2 cellular contexts compared by ENCODE assay signal in the genomic region with DNA sequence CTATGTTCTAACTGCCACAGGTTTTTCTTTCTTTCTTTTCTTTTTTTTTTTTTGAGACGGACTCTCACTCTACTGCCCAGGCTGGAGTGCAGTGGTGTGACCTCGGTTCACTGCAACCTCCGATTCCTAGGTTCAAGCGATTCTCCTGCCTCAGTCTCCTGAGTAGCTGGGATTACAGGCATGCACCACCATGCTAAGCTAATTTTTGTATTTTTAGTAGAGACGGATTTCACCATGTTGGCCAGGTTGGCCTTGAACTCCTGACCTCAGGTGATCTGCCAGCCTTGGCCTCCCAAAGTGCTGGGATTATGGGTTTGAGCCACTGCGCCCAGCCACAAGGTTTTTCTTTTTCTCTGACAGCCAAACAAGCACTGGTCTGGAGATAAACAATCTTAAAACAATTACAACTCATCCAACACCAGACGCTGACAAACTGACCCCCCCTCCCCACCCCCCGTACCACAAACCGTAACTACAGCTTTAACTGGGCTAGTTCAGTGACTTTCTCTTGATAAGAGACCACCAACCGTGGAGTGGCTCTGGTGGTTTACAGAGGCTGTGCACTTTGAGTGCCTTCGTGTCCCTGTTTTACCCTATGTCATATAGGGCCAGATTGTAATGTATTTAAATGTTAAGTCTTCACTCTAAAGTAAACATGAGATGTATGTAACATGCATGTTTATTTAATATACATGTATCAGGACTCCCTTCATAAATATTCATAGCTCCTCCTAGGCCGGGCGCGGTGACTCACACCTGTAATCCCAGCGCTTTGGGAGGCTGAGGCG.
TF ChIP-seq lines count a peak whose summit lies in the region.

No MANE protein-coding gene starts in this region.

TF ChIP-seq in HepG2, 621 proteins besides CTCF, POLR2A, EP300 and RAD21 (continued from another document):
- TF ChIP-seq, protein P1, sequence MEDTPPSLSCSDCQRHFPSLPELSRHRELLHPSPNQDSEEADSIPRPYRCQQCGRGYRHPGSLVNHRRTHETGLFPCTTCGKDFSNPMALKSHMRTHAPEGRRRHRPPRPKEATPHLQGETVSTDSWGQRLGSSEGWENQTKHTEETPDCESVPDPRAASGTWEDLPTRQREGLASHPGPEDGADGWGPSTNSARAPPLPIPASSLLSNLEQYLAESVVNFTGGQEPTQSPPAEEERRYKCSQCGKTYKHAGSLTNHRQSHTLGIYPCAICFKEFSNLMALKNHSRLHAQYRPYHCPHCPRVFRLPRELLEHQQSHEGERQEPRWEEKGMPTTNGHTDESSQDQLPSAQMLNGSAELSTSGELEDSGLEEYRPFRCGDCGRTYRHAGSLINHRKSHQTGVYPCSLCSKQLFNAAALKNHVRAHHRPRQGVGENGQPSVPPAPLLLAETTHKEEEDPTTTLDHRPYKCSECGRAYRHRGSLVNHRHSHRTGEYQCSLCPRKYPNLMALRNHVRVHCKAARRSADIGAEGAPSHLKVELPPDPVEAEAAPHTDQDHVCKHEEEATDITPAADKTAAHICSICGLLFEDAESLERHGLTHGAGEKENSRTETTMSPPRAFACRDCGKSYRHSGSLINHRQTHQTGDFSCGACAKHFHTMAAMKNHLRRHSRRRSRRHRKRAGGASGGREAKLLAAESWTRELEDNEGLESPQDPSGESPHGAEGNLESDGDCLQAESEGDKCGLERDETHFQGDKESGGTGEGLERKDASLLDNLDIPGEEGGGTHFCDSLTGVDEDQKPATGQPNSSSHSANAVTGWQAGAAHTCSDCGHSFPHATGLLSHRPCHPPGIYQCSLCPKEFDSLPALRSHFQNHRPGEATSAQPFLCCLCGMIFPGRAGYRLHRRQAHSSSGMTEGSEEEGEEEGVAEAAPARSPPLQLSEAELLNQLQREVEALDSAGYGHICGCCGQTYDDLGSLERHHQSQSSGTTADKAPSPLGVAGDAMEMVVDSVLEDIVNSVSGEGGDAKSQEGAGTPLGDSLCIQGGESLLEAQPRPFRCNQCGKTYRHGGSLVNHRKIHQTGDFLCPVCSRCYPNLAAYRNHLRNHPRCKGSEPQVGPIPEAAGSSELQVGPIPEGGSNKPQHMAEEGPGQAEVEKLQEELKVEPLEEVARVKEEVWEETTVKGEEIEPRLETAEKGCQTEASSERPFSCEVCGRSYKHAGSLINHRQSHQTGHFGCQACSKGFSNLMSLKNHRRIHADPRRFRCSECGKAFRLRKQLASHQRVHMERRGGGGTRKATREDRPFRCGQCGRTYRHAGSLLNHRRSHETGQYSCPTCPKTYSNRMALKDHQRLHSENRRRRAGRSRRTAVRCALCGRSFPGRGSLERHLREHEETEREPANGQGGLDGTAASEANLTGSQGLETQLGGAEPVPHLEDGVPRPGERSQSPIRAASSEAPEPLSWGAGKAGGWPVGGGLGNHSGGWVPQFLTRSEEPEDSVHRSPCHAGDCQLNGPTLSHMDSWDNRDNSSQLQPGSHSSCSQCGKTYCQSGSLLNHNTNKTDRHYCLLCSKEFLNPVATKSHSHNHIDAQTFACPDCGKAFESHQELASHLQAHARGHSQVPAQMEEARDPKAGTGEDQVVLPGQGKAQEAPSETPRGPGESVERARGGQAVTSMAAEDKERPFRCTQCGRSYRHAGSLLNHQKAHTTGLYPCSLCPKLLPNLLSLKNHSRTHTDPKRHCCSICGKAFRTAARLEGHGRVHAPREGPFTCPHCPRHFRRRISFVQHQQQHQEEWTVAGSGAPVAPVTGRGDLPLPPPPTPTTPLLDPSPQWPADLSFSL (CRISPR knock-in tag; IDR thresholded peaks at IDR 0.05), result no peak

TF ChIP-seq in K562, 482 proteins besides CTCF, POLR2A, EP300 and RAD21 (continued from another document and continues in another):
- TF ChIP-seq, protein P2, sequence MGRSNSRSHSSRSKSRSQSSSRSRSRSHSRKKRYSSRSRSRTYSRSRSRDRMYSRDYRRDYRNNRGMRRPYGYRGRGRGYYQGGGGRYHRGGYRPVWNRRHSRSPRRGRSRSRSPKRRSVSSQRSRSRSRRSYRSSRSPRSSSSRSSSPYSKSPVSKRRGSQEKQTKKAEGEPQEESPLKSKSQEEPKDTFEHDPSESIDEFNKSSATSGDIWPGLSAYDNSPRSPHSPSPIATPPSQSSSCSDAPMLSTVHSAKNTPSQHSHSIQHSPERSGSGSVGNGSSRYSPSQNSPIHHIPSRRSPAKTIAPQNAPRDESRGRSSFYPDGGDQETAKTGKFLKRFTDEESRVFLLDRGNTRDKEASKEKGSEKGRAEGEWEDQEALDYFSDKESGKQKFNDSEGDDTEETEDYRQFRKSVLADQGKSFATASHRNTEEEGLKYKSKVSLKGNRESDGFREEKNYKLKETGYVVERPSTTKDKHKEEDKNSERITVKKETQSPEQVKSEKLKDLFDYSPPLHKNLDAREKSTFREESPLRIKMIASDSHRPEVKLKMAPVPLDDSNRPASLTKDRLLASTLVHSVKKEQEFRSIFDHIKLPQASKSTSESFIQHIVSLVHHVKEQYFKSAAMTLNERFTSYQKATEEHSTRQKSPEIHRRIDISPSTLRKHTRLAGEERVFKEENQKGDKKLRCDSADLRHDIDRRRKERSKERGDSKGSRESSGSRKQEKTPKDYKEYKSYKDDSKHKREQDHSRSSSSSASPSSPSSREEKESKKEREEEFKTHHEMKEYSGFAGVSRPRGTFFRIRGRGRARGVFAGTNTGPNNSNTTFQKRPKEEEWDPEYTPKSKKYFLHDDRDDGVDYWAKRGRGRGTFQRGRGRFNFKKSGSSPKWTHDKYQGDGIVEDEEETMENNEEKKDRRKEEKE (IDR thresholded peaks at IDR 0.05; ENCODE audit: borderline replicate concordance in 1 of 2, control insufficient read depth in 1 of 2, low read depth in 2 of 2, low read length in 1 of 2), result 0 out of 4 replicates have a peak, but pooled peaks of 1 of the 2 experiments have one; percentile 34
- peak; percentile 55 for TF ChIP-seq NFE2 (IDR thresholded peaks at IDR 0.05; ENCODE audit: low read depth)
- peak; percentile 12; the same call in 1 of the 2 replicates for TF ChIP-seq NCOA1 (IDR thresholded peaks at IDR 0.05; ENCODE audit: low read depth)
- TF ChIP-seq GABPB2 (CRISPR knock-in tag; conservative IDR thresholded peaks at IDR 0.05), result no peak
- TF ChIP-seq ZNF76 (CRISPR knock-in tag; IDR thresholded peaks at IDR 0.05; ENCODE audit: borderline replicate concordance), result no peak
- peak; percentile 62; the same call in 1 of the 2 replicates for TF ChIP-seq ATF7 (IDR thresholded peaks at IDR 0.05)
- TF ChIP-seq MCM2 (IDR thresholded peaks at IDR 0.05; ENCODE audit: low read depth), result no peak
- peak; percentile 49; the same call in 1 of the 2 replicates for TF ChIP-seq GATA2 (CRISPR knock-in tag; IDR thresholded peaks at IDR 0.05)
- peak; percentile 39; the same call in 1 of the 2 replicates for TF ChIP-seq NR2C1 (IDR thresholded peaks at IDR 0.05)
- peak; percentile 47; the same call in 1 of the 2 replicates for TF ChIP-seq NR2C1 (tag; IDR thresholded peaks at IDR 0.05)
- TF ChIP-seq MAZ (CRISPR knock-in tag; conservative IDR thresholded peaks at IDR 0.05 in 1 of 2, IDR thresholded peaks at IDR 0.05 in 1 of 2), result peak in 1 of 2 experiments; percentile 62; a peak in 1 of 4 replicates
- 0 out of 2 replicates have a peak, but pooled peaks have one; percentile 45 for TF ChIP-seq SMARCE1 (IDR thresholded peaks at IDR 0.05)
- no peak for TF ChIP-seq SIX5 (IDR thresholded peaks at IDR 0.05; ENCODE audit: borderline replicate concordance in 1 of 2, insufficient read depth in 1 of 2, low read depth in 1 of 2, low read length in 2 of 2)
- peak; percentile 63 to 77 for TF ChIP-seq KDM1A (IDR thresholded peaks at IDR 0.05)
- no peak; the same call in 1 of the 2 replicates for TF ChIP-seq POLR2H (tag; IDR thresholded peaks at IDR 0.05; ENCODE audit: low read depth)
- no peak for TF ChIP-seq MAFG (tag; conservative IDR thresholded peaks at IDR 0.05)
- no peak for TF ChIP-seq RBFOX2 (IDR thresholded peaks at IDR 0.05; ENCODE audit: low read depth, low read length)
- TF ChIP-seq, protein P3, sequence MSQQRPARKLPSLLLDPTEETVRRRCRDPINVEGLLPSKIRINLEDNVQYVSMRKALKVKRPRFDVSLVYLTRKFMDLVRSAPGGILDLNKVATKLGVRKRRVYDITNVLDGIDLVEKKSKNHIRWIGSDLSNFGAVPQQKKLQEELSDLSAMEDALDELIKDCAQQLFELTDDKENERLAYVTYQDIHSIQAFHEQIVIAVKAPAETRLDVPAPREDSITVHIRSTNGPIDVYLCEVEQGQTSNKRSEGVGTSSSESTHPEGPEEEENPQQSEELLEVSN (IDR thresholded peaks at IDR 0.05; ENCODE audit: borderline replicate concordance in 1 of 2, extremely low read depth in 1 of 2, insufficient read depth in 1 of 2, insufficient read length in 1 of 2, low read depth in 1 of 2, low read length in 1 of 2, poor library complexity in 1 of 2, severe bottlenecking in 1 of 2), result no peak
- peak; percentile 46 for TF ChIP-seq CREM (IDR thresholded peaks at IDR 0.05; ENCODE audit: low read depth)
- TF ChIP-seq ZNF239 (CRISPR knock-in tag; IDR thresholded peaks at IDR 0.05), result no peak
- no peak for TF ChIP-seq ZNF140 (CRISPR knock-in tag; IDR thresholded peaks at IDR 0.05)
- TF ChIP-seq DPF2 (IDR thresholded peaks at IDR 0.05), result peak; percentile 78
- peak; percentile 37 to 84; a peak in 1 of 4 replicates for TF ChIP-seq RCOR1 (IDR thresholded peaks at IDR 0.05; ENCODE audit: borderline replicate concordance in 1 of 2, low read depth in 2 of 2, low read length in 2 of 2)
- TF ChIP-seq FOXM1 (IDR thresholded peaks at IDR 0.05; ENCODE audit: low read depth), result peak; percentile 62
- TF ChIP-seq FOXM1 (CRISPR knock-in tag; IDR thresholded peaks at IDR 0.05; ENCODE audit: low read depth), result no peak
- TF ChIP-seq ATF1 (CRISPR knock-in tag; IDR thresholded peaks at IDR 0.05), result no peak
- peak; percentile 63; the same call in 1 of the 2 replicates for TF ChIP-seq ATF1 (tag; IDR thresholded peaks at IDR 0.05)
- TF ChIP-seq HDAC2 (IDR thresholded peaks at IDR 0.05), result 0 out of 2 replicates have a peak, but pooled peaks have one; percentile 16
- TF ChIP-seq PRMT5 (CRISPR knock-in tag; IDR thresholded peaks at IDR 0.05), result no peak
- no peak; the same call in 1 of the 2 replicates for TF ChIP-seq BHLHE40 (IDR thresholded peaks at IDR 0.05; ENCODE audit: low read length)
- TF ChIP-seq, protein P4, sequence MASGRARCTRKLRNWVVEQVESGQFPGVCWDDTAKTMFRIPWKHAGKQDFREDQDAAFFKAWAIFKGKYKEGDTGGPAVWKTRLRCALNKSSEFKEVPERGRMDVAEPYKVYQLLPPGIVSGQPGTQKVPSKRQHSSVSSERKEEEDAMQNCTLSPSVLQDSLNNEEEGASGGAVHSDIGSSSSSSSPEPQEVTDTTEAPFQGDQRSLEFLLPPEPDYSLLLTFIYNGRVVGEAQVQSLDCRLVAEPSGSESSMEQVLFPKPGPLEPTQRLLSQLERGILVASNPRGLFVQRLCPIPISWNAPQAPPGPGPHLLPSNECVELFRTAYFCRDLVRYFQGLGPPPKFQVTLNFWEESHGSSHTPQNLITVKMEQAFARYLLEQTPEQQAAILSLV (tag; IDR thresholded peaks at IDR 0.05), result 0 out of 2 replicates have a peak, but pooled peaks have one; percentile 13
- TF ChIP-seq NR2C2 (CRISPR knock-in tag; IDR thresholded peaks at IDR 0.05), result no peak
- TF ChIP-seq NR2C2 (tag; IDR thresholded peaks at IDR 0.05), result peak; percentile 16; the same call in 1 of the 2 replicates
- TF ChIP-seq FOXK2 (conservative IDR thresholded peaks at IDR 0.05 in 1 of 2, IDR thresholded peaks at IDR 0.05 in 1 of 2; ENCODE audit: low read depth in 2 of 2), result peak; percentile 54 to 69; a peak in 3 of 4 replicates
- TF ChIP-seq, protein P5, sequence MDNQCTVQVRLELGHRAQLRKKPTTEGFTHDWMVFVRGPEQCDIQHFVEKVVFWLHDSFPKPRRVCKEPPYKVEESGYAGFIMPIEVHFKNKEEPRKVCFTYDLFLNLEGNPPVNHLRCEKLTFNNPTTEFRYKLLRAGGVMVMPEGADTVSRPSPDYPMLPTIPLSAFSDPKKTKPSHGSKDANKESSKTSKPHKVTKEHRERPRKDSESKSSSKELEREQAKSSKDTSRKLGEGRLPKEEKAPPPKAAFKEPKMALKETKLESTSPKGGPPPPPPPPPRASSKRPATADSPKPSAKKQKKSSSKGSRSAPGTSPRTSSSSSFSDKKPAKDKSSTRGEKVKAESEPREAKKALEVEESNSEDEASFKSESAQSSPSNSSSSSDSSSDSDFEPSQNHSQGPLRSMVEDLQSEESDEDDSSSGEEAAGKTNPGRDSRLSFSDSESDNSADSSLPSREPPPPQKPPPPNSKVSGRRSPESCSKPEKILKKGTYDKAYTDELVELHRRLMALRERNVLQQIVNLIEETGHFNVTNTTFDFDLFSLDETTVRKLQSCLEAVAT (IDR thresholded peaks at IDR 0.05), result peak; percentile 21 to 38; a peak in 2 of 4 replicates
- TF ChIP-seq, protein P6, sequence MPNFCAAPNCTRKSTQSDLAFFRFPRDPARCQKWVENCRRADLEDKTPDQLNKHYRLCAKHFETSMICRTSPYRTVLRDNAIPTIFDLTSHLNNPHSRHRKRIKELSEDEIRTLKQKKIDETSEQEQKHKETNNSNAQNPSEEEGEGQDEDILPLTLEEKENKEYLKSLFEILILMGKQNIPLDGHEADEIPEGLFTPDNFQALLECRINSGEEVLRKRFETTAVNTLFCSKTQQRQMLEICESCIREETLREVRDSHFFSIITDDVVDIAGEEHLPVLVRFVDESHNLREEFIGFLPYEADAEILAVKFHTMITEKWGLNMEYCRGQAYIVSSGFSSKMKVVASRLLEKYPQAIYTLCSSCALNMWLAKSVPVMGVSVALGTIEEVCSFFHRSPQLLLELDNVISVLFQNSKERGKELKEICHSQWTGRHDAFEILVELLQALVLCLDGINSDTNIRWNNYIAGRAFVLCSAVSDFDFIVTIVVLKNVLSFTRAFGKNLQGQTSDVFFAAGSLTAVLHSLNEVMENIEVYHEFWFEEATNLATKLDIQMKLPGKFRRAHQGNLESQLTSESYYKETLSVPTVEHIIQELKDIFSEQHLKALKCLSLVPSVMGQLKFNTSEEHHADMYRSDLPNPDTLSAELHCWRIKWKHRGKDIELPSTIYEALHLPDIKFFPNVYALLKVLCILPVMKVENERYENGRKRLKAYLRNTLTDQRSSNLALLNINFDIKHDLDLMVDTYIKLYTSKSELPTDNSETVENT (CRISPR knock-in tag; IDR thresholded peaks at IDR 0.05), result no peak
- TF ChIP-seq NCOR1 (IDR thresholded peaks at IDR 0.05), result peak; percentile 52
- TF ChIP-seq, protein P7, sequence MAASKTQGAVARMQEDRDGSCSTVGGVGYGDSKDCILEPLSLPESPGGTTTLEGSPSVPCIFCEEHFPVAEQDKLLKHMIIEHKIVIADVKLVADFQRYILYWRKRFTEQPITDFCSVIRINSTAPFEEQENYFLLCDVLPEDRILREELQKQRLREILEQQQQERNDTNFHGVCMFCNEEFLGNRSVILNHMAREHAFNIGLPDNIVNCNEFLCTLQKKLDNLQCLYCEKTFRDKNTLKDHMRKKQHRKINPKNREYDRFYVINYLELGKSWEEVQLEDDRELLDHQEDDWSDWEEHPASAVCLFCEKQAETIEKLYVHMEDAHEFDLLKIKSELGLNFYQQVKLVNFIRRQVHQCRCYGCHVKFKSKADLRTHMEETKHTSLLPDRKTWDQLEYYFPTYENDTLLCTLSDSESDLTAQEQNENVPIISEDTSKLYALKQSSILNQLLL (CRISPR knock-in tag; IDR thresholded peaks at IDR 0.05; ENCODE audit: borderline replicate concordance), result no peak
- no peak for TF ChIP-seq ARNT (IDR thresholded peaks at IDR 0.05)
